Comparison of ENCODE assay signal across 19 cellular contexts in genomic region chr15:29377141-29377540, GRCh38.
"Had no signal": no experiment of that assay in that cellular context is flagged by ENCODE, and none has a peak within 500 bp of the region (broad histone marks: within the 10 kb centered on the region; RNA-seq: fewer than 3 reads in every experiment).

No MANE protein-coding gene starts in this region.

- H3K4me3 ChIP-seq: left ventricle myocardium inferior, prostate gland, transverse colon had no signal

- H3K27ac ChIP-seq: left ventricle myocardium inferior, prostate gland, transverse colon, VCaP had no signal

- DNase-seq: activated CD4-positive, alpha-beta memory T cell treated with anti-CD3 and anti-CD28 coated beads for 36 hours; activated CD8-positive, alpha-beta memory T cell treated with anti-CD3 and anti-CD28 coated beads, Interleukin-2, amount 10 ng/mL, durations not matched to agents 7 days and 5 days; activated naive CD4-positive, alpha-beta T cell treated with anti-CD3 and anti-CD28 coated beads, Interleukin-2, amount 10 ng/mL, durations not matched to agents 7 days and 5 days; activated T-cell treated with anti-CD3 and anti-CD28 coated beads, Interleukin-2, amount 50 U/mL, for 1 hour; central memory CD4-positive, alpha-beta T cell; cortex of kidney; effector CD4-positive, alpha-beta T cell; foreskin fibroblast; left ventricle myocardium inferior; naive thymus-derived CD8-positive, alpha-beta T cell; occipital lobe; right cardiac atrium; small intestine; stimulated activated CD4-positive, alpha-beta T cell treated with anti-CD3 and anti-CD28 coated beads, Interleukin-4, amount 100 ng/mL, for 24 hours; stimulated activated naive CD4-positive, alpha-beta T cell; T-cell; transverse colon had no signal

- H3K36me3 ChIP-seq: left ventricle myocardium inferior, prostate gland, transverse colon had no signal

- H3K27me3 ChIP-seq: transverse colon had no signal

- H3K9me3 ChIP-seq: left ventricle myocardium inferior, prostate gland, transverse colon had no signal

- H3K4me1 ChIP-seq: left ventricle myocardium inferior, prostate gland, transverse colon had no signal
